Comparison of ENCODE assay signal across 1 cellular context in the genomic region with DNA sequence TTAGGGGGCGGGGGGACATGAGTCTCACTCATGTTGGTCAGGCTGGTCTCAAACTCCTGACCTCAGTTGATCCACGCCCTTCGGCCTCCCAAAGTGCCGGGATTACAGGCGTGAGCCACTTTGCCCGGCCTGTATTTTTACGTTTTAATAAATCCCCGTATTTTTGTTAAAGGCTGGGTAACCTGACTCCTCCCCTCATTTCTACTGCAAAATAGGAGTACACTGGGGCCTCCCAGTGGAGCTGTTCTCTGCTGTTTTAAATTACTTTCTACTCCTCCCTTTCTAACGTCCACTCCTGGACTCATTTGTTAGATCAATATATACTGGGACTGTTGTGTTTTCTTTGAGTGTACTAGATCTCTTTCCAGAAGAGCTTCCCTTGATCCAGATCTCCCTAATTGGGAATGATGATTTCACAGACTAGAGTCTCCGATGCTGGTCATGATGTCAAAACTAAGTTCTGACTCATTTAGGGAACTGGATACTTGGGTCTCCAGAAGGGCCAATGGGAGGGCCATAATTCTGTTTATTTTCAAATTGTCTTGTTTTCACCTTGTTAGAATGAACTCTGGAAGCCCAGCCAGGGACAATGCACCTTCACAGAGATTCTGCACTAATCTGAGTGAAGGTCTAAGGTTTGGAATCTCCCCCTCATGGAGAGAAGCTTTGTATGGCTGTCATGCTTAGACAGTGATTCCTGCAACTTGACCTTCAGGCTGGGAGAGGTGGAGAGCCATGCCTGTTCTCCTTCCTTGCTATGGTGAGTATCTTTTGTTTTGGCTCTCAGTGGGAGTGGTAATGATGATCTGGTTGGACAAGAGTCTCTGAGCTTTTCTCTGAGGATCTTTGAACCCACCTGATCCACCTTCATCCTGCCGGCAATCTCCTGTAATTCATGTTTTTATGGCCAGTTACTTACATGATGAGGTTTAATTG.
TF ChIP-seq lines count a peak whose summit lies in the region.

No MANE protein-coding gene starts in this region.

TF ChIP-seq in WTC11, 78 proteins besides CTCF, POLR2A, EP300 and RAD21 (continued from another document):
- TF ChIP-seq, protein P1, sequence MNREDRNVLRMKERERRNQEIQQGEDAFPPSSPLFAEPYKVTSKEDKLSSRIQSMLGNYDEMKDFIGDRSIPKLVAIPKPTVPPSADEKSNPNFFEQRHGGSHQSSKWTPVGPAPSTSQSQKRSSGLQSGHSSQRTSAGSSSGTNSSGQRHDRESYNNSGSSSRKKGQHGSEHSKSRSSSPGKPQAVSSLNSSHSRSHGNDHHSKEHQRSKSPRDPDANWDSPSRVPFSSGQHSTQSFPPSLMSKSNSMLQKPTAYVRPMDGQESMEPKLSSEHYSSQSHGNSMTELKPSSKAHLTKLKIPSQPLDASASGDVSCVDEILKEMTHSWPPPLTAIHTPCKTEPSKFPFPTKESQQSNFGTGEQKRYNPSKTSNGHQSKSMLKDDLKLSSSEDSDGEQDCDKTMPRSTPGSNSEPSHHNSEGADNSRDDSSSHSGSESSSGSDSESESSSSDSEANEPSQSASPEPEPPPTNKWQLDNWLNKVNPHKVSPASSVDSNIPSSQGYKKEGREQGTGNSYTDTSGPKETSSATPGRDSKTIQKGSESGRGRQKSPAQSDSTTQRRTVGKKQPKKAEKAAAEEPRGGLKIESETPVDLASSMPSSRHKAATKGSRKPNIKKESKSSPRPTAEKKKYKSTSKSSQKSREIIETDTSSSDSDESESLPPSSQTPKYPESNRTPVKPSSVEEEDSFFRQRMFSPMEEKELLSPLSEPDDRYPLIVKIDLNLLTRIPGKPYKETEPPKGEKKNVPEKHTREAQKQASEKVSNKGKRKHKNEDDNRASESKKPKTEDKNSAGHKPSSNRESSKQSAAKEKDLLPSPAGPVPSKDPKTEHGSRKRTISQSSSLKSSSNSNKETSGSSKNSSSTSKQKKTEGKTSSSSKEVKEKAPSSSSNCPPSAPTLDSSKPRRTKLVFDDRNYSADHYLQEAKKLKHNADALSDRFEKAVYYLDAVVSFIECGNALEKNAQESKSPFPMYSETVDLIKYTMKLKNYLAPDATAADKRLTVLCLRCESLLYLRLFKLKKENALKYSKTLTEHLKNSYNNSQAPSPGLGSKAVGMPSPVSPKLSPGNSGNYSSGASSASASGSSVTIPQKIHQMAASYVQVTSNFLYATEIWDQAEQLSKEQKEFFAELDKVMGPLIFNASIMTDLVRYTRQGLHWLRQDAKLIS (CRISPR knock-in tag; IDR thresholded peaks at IDR 0.05; ENCODE audit: borderline replicate concordance): no peak
- TF ChIP-seq, protein P2, sequence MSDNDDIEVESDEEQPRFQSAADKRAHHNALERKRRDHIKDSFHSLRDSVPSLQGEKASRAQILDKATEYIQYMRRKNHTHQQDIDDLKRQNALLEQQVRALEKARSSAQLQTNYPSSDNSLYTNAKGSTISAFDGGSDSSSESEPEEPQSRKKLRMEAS (CRISPR knock-in tag; IDR thresholded peaks at IDR 0.05): no peak
- no peak for TF ChIP-seq ERG (CRISPR knock-in tag; IDR thresholded peaks at IDR 0.05)
- TF ChIP-seq, protein P3, sequence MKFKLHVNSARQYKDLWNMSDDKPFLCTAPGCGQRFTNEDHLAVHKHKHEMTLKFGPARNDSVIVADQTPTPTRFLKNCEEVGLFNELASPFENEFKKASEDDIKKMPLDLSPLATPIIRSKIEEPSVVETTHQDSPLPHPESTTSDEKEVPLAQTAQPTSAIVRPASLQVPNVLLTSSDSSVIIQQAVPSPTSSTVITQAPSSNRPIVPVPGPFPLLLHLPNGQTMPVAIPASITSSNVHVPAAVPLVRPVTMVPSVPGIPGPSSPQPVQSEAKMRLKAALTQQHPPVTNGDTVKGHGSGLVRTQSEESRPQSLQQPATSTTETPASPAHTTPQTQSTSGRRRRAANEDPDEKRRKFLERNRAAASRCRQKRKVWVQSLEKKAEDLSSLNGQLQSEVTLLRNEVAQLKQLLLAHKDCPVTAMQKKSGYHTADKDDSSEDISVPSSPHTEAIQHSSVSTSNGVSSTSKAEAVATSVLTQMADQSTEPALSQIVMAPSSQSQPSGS (CRISPR knock-in tag; IDR thresholded peaks at IDR 0.05; ENCODE audit: borderline replicate concordance, low read depth): no peak
- TF ChIP-seq ZNF532 (CRISPR knock-in tag; IDR thresholded peaks at IDR 0.05; ENCODE audit: borderline replicate concordance): no peak
- TF ChIP-seq TEAD1 (CRISPR knock-in tag; IDR thresholded peaks at IDR 0.05): no peak
- no peak for TF ChIP-seq CREB1 (CRISPR knock-in tag; IDR thresholded peaks at IDR 0.05)
- TF ChIP-seq JAZF1 (CRISPR knock-in tag; IDR thresholded peaks at IDR 0.05): no peak
- TF ChIP-seq, protein P4, sequence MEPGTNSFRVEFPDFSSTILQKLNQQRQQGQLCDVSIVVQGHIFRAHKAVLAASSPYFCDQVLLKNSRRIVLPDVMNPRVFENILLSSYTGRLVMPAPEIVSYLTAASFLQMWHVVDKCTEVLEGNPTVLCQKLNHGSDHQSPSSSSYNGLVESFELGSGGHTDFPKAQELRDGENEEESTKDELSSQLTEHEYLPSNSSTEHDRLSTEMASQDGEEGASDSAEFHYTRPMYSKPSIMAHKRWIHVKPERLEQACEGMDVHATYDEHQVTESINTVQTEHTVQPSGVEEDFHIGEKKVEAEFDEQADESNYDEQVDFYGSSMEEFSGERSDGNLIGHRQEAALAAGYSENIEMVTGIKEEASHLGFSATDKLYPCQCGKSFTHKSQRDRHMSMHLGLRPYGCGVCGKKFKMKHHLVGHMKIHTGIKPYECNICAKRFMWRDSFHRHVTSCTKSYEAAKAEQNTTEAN (CRISPR knock-in tag; IDR thresholded peaks at IDR 0.05): no peak
- TF ChIP-seq GRHL2 (CRISPR knock-in tag; IDR thresholded peaks at IDR 0.05; ENCODE audit: insufficient replicate concordance, severe bottlenecking): no peak
- TF ChIP-seq USF2 (CRISPR knock-in tag; IDR thresholded peaks at IDR 0.05): no peak
- no peak for TF ChIP-seq ZNF138 (CRISPR knock-in tag; conservative IDR thresholded peaks at IDR 0.05)
- TF ChIP-seq, protein P5, sequence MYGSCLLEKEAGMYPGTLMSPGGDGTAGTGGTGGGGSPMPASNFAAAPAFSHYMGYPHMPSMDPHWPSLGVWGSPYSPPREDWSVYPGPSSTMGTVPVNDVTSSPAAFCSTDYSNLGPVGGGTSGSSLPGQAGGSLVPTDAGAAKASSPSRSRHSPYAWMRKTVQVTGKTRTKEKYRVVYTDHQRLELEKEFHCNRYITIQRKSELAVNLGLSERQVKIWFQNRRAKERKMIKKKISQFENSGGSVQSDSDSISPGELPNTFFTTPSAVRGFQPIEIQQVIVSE (CRISPR knock-in tag; IDR thresholded peaks at IDR 0.05; ENCODE audit: borderline replicate concordance): no peak
- no peak for TF ChIP-seq OVOL2 (CRISPR knock-in tag; IDR thresholded peaks at IDR 0.05; ENCODE audit: borderline replicate concordance)
